8 cellular contexts compared by ENCODE assay signal in the genomic region with DNA sequence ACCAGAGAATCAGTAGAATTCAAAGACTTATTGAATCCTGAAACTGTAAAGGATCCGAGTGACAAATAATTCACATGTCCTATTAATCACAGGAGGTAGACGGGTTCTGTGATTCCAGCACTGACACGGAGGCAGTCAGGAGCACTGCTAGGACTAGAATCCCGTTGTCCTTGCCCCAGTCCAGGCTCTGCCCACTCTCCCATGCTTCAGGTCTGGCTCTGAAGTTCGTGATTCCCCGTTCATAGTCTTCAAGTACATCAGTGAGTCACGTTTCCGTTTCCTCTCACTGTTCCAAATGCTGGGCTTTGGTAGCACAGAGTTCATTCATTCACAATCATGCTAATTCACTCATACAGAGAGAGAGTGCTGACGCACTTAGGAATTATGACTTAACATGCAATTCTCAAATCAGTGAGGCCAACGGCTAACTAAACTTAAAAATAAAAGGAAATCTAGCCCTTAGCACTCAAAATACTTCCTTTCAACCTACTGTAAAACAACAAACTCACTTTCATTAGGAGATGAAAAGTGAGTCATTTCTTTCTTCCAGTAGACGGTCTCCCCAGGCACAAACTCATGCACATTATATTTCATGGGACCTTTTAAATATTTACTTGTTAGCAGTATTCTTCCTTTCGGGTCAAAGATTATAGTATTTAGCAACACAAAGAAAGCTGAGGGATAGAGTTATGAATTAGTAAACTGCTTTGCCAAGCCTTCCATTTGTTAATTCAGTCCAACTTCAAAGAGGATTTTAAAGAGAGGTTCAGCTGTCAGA.
DNase-seq lines count a peak whose midpoint lies in the region; ATAC-seq and TF ChIP-seq lines count a peak whose summit lies in the region.

No MANE protein-coding gene starts in this region.

- H3K4me1 Mint-ChIP-seq in activated B cell treated with CpG ODN at 0.5 μM for 24 hours (peaks cover 29% of the 10 kb centered on the region), natural killer cell (peaks cover 14 to 24% of the 10 kb centered on the region in 2 donors)

- H3K9me3 ChIP-seq in HUES64 (ENCODE audit: insufficient read depth, low read depth, low read length) (no peaks in the 10 kb centered on the region), vagina (no peaks in the 10 kb centered on the region)

- DNase-seq in GM06990 (ENCODE audit: extremely low read depth, insufficient read length) (peak; percentile 66), activated B cell treated with CpG ODN at 0.5 μM for 24 hours (peak; percentile 24), epithelial cell of prostate (ENCODE audit: low read depth, low spot score) (peak; percentile 70), natural killer cell (no peak), vagina (ENCODE audit: extremely low spot score in 2 of 2) (no peak), NCI-H1092 (lab: John Stamatoyannopoulos, UW) (no peak)

- ATAC-seq in GM21786 (IDR thresholded peaks at IDR 0.05; ENCODE audit: unreplicated experiment) (peak; percentile 79), activated B cell treated with CpG ODN at 0.5 μM for 24 hours (ENCODE audit: low read depth) (peak; percentile 84), natural killer cell (peak; percentile 63 to 75 (median 67))

- peak overlapping the region; percentile 45 for H3K4me3 ChIP-seq in GM06990 (replicated peaks; ENCODE audit: low read depth, low read length)
- H3K4me3 ChIP-seq in HUES64 (ENCODE audit: low read length): peak overlapping the region; percentile 27
- H3K4me3 ChIP-seq in vagina: peak overlapping the region in 1 of 2 donors; percentile 20

- H3K36me3 ChIP-seq in GM06990 (ENCODE audit: control insufficient read depth, insufficient read depth, low read length) (no peaks in the 10 kb centered on the region), HUES64 (ENCODE audit: insufficient read depth, low read length) (no peaks in the 10 kb centered on the region), vagina (no peaks in the 10 kb centered on the region)

- H3K36me3 Mint-ChIP-seq in activated B cell treated with CpG ODN at 0.5 μM for 24 hours (ENCODE audit: low read depth) (no peaks in the 10 kb centered on the region), natural killer cell (no peaks in the 10 kb centered on the region)

- H3K27me3 Mint-ChIP-seq in activated B cell treated with CpG ODN at 0.5 μM for 24 hours (no peaks in the 10 kb centered on the region), natural killer cell (ENCODE audit: low read depth in 2 of 2) (peaks cover 0 to 2% of the 10 kb centered on the region in 2 donors)

- CTCF ChIA-PET in activated B cell treated with CpG ODN at 0.5 μM for 24 hours (lab: Charles Lee): interaction anchor here (1.2 to 3.6 kb wide), 4 partner anchors 173 to 771 kb away, joined by 3 to 25 read pairs (median 6); no protein-coding TSS in a partner anchor

- H3K9me3 Mint-ChIP-seq in activated B cell treated with CpG ODN at 0.5 μM for 24 hours (no peaks in the 10 kb centered on the region), natural killer cell (no peaks in the 10 kb centered on the region)

- TF ChIP-seq CTCF in GM06990 (IDR thresholded peaks at IDR 0.05; ENCODE audit: insufficient read depth, low read length, poor library complexity, severe bottlenecking): no peak
- TF ChIP-seq CTCF in activated B cell treated with CpG ODN at 0.5 μM for 24 hours (IDR thresholded peaks at IDR 0.05): no peak
- TF ChIP-seq CTCF in natural killer cell (IDR thresholded peaks at IDR 0.05): no peak
- no peak for TF ChIP-seq CTCF in vagina (IDR thresholded peaks at IDR 0.05)

- peak overlapping the region; percentile 93 for H3K27ac Mint-ChIP-seq in activated B cell treated with CpG ODN at 0.5 μM for 24 hours
- peak overlapping the region in 1 of 2 donors; percentile 71 for H3K27ac Mint-ChIP-seq in natural killer cell

- TF ChIP-seq POLR2A in vagina (IDR thresholded peaks at IDR 0.05): no peak

- H3K27ac ChIP-seq in HUES64 (ENCODE audit: low read depth, low read length): peak overlapping the region; percentile 89
- peak overlapping the region; percentile 87 for H3K27ac ChIP-seq in epithelial cell of prostate
- H3K27ac ChIP-seq in vagina: peak overlapping the region; percentile 7

- 15% methylated on average over 10 of the region's 12 CpGs for WGBS in HUES64

- H3K27me3 ChIP-seq in GM06990 (replicated peaks; ENCODE audit: control insufficient read depth, insufficient read depth, low read length): no peaks in the 10 kb centered on the region
- no peaks in the 10 kb centered on the region for H3K27me3 ChIP-seq in HUES64 (ENCODE audit: insufficient read depth, low read length)
- no peaks in the 10 kb centered on the region for H3K27me3 ChIP-seq in vagina

- intact Hi-C loops in activated B cell treated with CpG ODN at 0.5 μM for 24 hours (cut with micrococcal nuclease) (loop anchor here (1.0 to 10.0 kb wide), 5 partner anchors 99 to 782 kb away; partner anchors contain the start of genes CITED2, HEBP2, HECA and REPS1), natural killer cell (cut with micrococcal nuclease) (loop anchor here (2.0 kb wide), 1 partner anchor 164 kb away; no protein-coding TSS in a partner anchor), vagina (cut with DNase I) (no loop called here)

- H3K4me3 Mint-ChIP-seq in activated B cell treated with CpG ODN at 0.5 μM for 24 hours (peak overlapping the region; percentile 80), natural killer cell (peak overlapping the region; percentile 49)

- peak overlapping the region; percentile 17 for H3K9ac ChIP-seq in HUES64 (ENCODE audit: low read depth, low read length)

- H3K4me1 ChIP-seq in HUES64 (ENCODE audit: insufficient read depth, low read length): peaks cover 53% of the 10 kb centered on the region
- peaks cover 19% of the 10 kb centered on the region for H3K4me1 ChIP-seq in vagina

- POLR2A ChIA-PET in activated B cell treated with CpG ODN at 0.5 μM for 24 hours (lab: Charles Lee): interaction anchor here (0.6 to 1.5 kb wide), 3 partner anchors 180 to 781 kb away, joined by 3 to 5 read pairs (median 5); partner anchors contain the start of genes CCDC28A and CITED2

Comparison
In these comparisons a context has a peak if more than half of its experiments do, and no peak if none do; other contexts are left out.
1. DNase-seq: peak in GM06990 (single experiment), activated B cell treated with CpG ODN at 0.5 μM for 24 hours (single experiment) and epithelial cell of prostate (single experiment); none in natural killer cell (single experiment), vagina (0 of 2) and NCI-H1092 (single experiment).
2. H3K27ac ChIP-seq: peak in every context shown above with its lines; median percentile 89 in HUES64; 87 in epithelial cell of prostate; 7 in vagina.
3. Peak in every context shown above with its lines, with median percentiles within 50 percentile points of each other: ATAC-seq.